In the genomic region with DNA sequence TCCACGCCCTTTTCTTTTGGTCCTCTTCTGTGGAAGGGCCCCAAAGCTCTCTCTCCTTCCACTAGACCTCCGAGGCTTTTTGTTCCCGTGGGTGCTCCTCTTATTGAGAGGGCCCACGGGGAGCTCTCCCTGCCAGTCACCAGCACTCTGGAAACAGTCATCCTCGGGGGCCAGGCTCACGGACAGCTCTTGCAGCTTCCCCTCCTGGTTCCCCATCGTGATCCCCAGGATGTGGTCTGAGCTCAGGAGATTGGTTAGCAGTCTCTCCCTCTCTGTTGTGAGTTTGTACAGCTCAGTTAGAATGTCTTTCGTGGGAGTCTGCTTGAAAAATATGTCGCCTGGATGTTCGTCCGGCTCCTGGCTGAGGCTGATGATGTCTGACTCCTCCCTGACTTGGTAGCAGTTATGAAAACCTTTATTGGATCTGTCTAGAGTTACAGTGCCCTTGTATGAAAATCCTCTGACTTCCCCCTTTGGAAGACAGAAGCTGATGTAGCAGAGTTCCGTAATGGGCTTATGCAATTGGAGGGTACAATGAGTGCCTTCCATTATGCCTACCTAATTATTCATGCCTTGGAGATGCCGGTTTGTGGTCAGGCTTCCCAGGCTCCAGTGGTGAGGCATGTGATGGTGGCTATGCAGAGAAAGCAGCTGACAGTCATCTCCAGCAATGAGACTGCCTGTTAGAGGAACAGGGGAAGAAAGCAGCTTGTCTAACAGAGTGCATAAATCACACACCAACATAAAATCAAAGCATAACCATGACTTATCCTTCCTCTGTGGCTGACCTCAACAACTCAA, we compare ENCODE assay signal across 9 cellular contexts. TPM values are rescaled to one million over a fixed set of nuclear protein-coding genes. Genes with fewer than 3 reads are reported as not detected.
DNase-seq lines count a peak whose midpoint lies in the region; TF ChIP-seq lines count a peak whose summit lies in the region.
"Had no signal": no experiment of that assay in that cellular context is flagged by ENCODE, and none has a peak within 500 bp of the region (broad histone marks: within the 10 kb centered on the region; RNA-seq: fewer than 3 reads in every experiment).

No MANE protein-coding gene starts in this region.

- intact Hi-C loops in esophagus squamous epithelium (cut with DNase I) = no loop called here

- no peaks in the 10 kb centered on the region for H3K79me2 ChIP-seq in neural cell (replicated peaks; ENCODE audit: insufficient read depth, low read length)

- no peak overlapping the region for H3K4me2 ChIP-seq in neural cell (ENCODE audit: low read length)

- no peaks in the 10 kb centered on the region for H3K36me3 ChIP-seq in esophagus squamous epithelium
- no peaks in the 10 kb centered on the region for H3K36me3 ChIP-seq in neural cell (ENCODE audit: insufficient read depth, low read length)

- no peaks in the 10 kb centered on the region for H4K20me1 ChIP-seq in neural cell (ENCODE audit: insufficient read depth)

- H3K27ac ChIP-seq in esophagus squamous epithelium (peak overlapping the region in 3 of 4 donors; percentile 9 to 52 (median 45)), neural cell (ENCODE audit: low read length) (peak overlapping the region; percentile 32)

- TF ChIP-seq POLR2A in esophagus squamous epithelium (IDR thresholded peaks at IDR 0.05) = peak in 1 of 4 donors; percentile 19

- H3K9ac ChIP-seq in neural cell (ENCODE audit: low read length) = no peak overlapping the region

- H3K4me3 ChIP-seq in esophagus squamous epithelium (peak overlapping the region in 2 of 4 donors; percentile 21 to 40), neural cell (ENCODE audit: low read length) (no peak overlapping the region)

- no peaks in the 10 kb centered on the region for H3K27me3 ChIP-seq in esophagus squamous epithelium
- H3K27me3 ChIP-seq in neural cell (ENCODE audit: insufficient read depth, low read depth, low read length) = no peaks in the 10 kb centered on the region

- TF ChIP-seq RAD21 in neural cell (conservative IDR thresholded peaks at IDR 0.05) = no peak

- peaks cover 0 to 12% (median 11%) of the 10 kb centered on the region in 3 donors for H3K4me1 ChIP-seq in esophagus squamous epithelium

- H3K9me3 ChIP-seq in esophagus squamous epithelium (no peaks in the 10 kb centered on the region), neural cell (ENCODE audit: low read length) (no peaks in the 10 kb centered on the region)

- DNase-seq in Ammon's horn (ENCODE audit: low spot score) (peak; percentile 71), NOMO-1 (lab: John Stamatoyannopoulos, UW; ENCODE audit: unreplicated experiment in 2 of 2) (peak; percentile 62 to 79), esophagus squamous epithelium (lab: John Stamatoyannopoulos, UW) (no peak), COR-L47 (lab: John Stamatoyannopoulos, UW) (no peak), KG1 (lab: John Stamatoyannopoulos, UW) (no peak)
- DNase-seq in activated naive CD4-positive, alpha-beta T cell treated with anti-CD3 and anti-CD28 coated beads, Interleukin-2, amount 50 U/mL, for 16 hours = no peak
- no peak for DNase-seq in effector CD4-positive, alpha-beta T cell
- DNase-seq: NCI-H446 had no signal

- TF ChIP-seq CTCF in esophagus squamous epithelium (IDR thresholded peaks at IDR 0.05) = no peak
- TF ChIP-seq CTCF in neural cell (IDR thresholded peaks at IDR 0.05; ENCODE audit: poor library complexity, severe bottlenecking) = no peak

- WGBS in esophagus squamous epithelium, 2 donors = 72 to 83% methylated on average over 10 to 12 of the region's 13 CpGs

- H2AFZ ChIP-seq in neural cell (ENCODE audit: low read depth, low read length) = no peak overlapping the region

- TF ChIP-seq EP300 in neural cell (conservative IDR thresholded peaks at IDR 0.05; ENCODE audit: poor library complexity, severe bottlenecking) = no peak

- H3F3A ChIP-seq in neural cell (ENCODE audit: insufficient read depth, low read length, poor library complexity, severe bottlenecking) = no peaks in the 10 kb centered on the region

- H3K9me2 ChIP-seq in neural cell (ENCODE audit: insufficient read depth, low read length) = no peaks in the 10 kb centered on the region

TF ChIP-seq in neural cell, 6 proteins besides CTCF, POLR2A, EP300 and RAD21:
- peak; percentile 19 for TF ChIP-seq REST (IDR thresholded peaks at IDR 0.05; ENCODE audit: borderline replicate concordance)
- TF ChIP-seq MXI1 (conservative IDR thresholded peaks at IDR 0.05; ENCODE audit: poor library complexity, severe bottlenecking) = no peak

RNA-seq across cellular contexts. Expression of gene FMN1, which starts 39.9 kb away (rescaled TPM):
- 10 to 100 TPM in 1 of 4 donors, 1 to 10 TPM in 3; 4.3 to 10.1 (median 8.8) TPM for total RNA-seq in esophagus squamous epithelium
- 0.26 and 0.40 TPM in 2 replicates for polyA plus RNA-seq in neural cell
- 2.2 and 3.5 TPM in 2 replicates for polyA minus RNA-seq in neural cell

Comparison
In these comparisons a context has a peak if more than half of its experiments do, and no peak if none do; other contexts are left out.
1. DNase-seq: peak in Ammon's horn (single experiment) and NOMO-1 (2 of 2); none in esophagus squamous epithelium (single experiment), activated naive CD4-positive, alpha-beta T cell treated with anti-CD3 and anti-CD28 coated beads, Interleukin-2, amount 50 U/mL, for 16 hours (single experiment), COR-L47 (single experiment), effector CD4-positive, alpha-beta T cell (single experiment) and KG1 (single experiment).